In genomic region chr1:18580676-18581419, GRCh38 we compare ENCODE assay signal across 16 cellular contexts. TPM values are rescaled to one million over a fixed set of nuclear protein-coding genes. Genes with fewer than 3 reads are reported as not detected.
"Had no signal": no experiment of that assay in that cellular context is flagged by ENCODE, and none has a peak within 500 bp of the region (broad histone marks: within the 10 kb centered on the region; RNA-seq: fewer than 3 reads in every experiment).

No MANE protein-coding gene starts in this region.

- H3K4me3 Mint-ChIP-seq: activated CD8-positive, alpha-beta T cell treated with anti-CD3 and anti-CD28 coated beads for 36 hours; naive thymus-derived CD4-positive, alpha-beta T cell; stimulated activated memory B cell treated with anti-CD40 and anti-IgM and Interleukin-4, amounts not matched to agents 10 μg/mL and 1 μg/mL and 100 μg/mL, for 72 hours; WTC11 had no signal

- H3K27ac Mint-ChIP-seq: activated CD8-positive, alpha-beta T cell treated with anti-CD3 and anti-CD28 coated beads for 36 hours; activated naive CD4-positive, alpha-beta T cell treated with anti-CD3 and anti-CD28 coated beads, Interleukin-2, amount 50 U/mL, for 72 hours; naive thymus-derived CD4-positive, alpha-beta T cell; stimulated activated memory B cell treated with anti-CD40 and anti-IgM and Interleukin-4, amounts not matched to agents 10 μg/mL and 1 μg/mL and 100 μg/mL, for 72 hours; WTC11 had no signal

- DNase-seq: activated gamma-delta T cell; cortex of kidney; effector CD4-positive, alpha-beta T cell; esophagus squamous epithelium; hippocampal formation; kidney; left ventricle myocardium inferior had no signal

- H3K36me3 Mint-ChIP-seq: activated naive CD4-positive, alpha-beta T cell treated with anti-CD3 and anti-CD28 coated beads, Interleukin-2, amount 50 U/mL, for 72 hours; naive thymus-derived CD4-positive, alpha-beta T cell; stimulated activated memory B cell treated with anti-CD40 and anti-IgM and Interleukin-4, amounts not matched to agents 10 μg/mL and 1 μg/mL and 100 μg/mL, for 72 hours; WTC11 had no signal

- H3K4me1 Mint-ChIP-seq: naive thymus-derived CD4-positive, alpha-beta T cell had no signal

- H3K9me3 Mint-ChIP-seq: activated CD8-positive, alpha-beta T cell treated with anti-CD3 and anti-CD28 coated beads for 36 hours; activated naive CD4-positive, alpha-beta T cell treated with anti-CD3 and anti-CD28 coated beads, Interleukin-2, amount 50 U/mL, for 72 hours; WTC11 had no signal

- ATAC-seq: naive thymus-derived CD4-positive, alpha-beta T cell had no signal

RNA-seq across cellular contexts. Expression of gene PAX7, which starts 49.8 kb away (rescaled TPM):
- total RNA-seq: activated CD8-positive, alpha-beta T cell treated with anti-CD3 and anti-CD28 coated beads for 36 hours; activated naive CD4-positive, alpha-beta T cell treated with anti-CD3 and anti-CD28 coated beads, Interleukin-2, amount 50 U/mL, for 72 hours; esophagus squamous epithelium; fibroblast of villous mesenchyme; kidney; left ventricle myocardium inferior; mononuclear cell; naive thymus-derived CD4-positive, alpha-beta T cell; renal cortical epithelial cell; ureter had no signal
